In the genomic region with DNA sequence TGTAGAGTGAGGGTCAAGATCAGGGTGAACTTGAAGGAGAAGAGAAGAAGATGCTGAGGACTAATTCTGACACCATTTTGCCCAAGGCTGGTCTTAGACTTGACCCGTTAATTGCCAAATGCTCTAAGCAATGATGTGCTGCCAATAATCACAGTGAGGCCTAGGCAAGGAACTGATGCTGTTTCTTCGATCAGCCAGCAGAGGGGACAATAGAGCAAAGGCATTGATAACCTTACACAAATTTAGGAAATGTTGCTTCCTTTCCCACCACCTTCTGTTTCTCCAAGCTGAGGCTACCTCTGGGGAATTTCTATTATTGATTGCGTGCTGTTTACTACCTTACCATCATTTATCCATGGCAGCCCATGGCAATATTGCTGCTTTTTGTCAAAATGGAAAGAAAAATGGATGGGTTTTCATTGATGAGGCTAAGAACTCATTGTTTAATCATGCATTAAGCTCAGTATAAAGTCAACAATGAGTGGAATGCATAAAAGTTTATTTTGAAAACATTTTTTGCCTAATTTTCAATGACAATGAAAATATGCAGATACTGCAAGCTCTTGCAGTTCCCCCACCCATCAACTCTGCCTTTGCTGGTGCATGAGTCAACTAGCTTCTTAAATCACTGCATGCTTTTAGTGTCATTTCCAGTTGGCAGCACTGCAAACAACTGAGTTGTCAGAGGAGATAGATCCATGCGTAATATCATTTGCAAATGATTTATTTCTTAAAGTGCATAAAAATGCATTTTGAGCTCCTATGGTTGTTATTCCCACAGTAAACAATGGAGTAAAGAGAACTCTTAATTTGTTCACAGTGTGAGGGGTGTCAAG, we compare ENCODE assay signal across 1 cellular context.
TF ChIP-seq lines count a peak whose summit lies in the region.

No MANE protein-coding gene starts in this region.

TF ChIP-seq in H1, 55 proteins besides CTCF, POLR2A, EP300 and RAD21:
- TF ChIP-seq ASH2L (IDR thresholded peaks at IDR 0.05; ENCODE audit: low read length) (no peak), YY1 (IDR thresholded peaks at IDR 0.05; ENCODE audit: low read depth, low read length) (no peak), PHF8 (conservative IDR thresholded peaks at IDR 0.05; ENCODE audit: low read depth, low read length) (no peak), SP1 (IDR thresholded peaks at IDR 0.05; ENCODE audit: low read depth, low read length) (no peak)
- TF ChIP-seq, protein P1, sequence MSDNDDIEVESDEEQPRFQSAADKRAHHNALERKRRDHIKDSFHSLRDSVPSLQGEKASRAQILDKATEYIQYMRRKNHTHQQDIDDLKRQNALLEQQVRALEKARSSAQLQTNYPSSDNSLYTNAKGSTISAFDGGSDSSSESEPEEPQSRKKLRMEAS (IDR thresholded peaks at IDR 0.05): no peak
